In genomic region chr2:218269900-218270720, GRCh38 we compare ENCODE assay signal across 8 cellular contexts. TPM values are rescaled to one million over a fixed set of nuclear protein-coding genes. Genes with fewer than 3 reads are reported as not detected.
DNase-seq lines count a peak whose midpoint lies in the region; ATAC-seq and TF ChIP-seq lines count a peak whose summit lies in the region.

Gene AAMP, minus strand, starts transcription at chr2:218270137. Its CDS starts 51 bp downstream, at chr2:218270086.
Gene PNKD, plus strand, starts transcription at chr2:218270519. Its CDS starts 17 bp downstream, at chr2:218270536.

- H3K27ac ChIP-seq in left ventricle myocardium inferior (replicated peaks): peak within 1 kb of the TSS; percentile 88

- ATAC-seq in HG02885 (IDR thresholded peaks at IDR 0.05; ENCODE audit: poor library complexity, unreplicated experiment): peak; percentile 89
- ATAC-seq in T-helper 17 cell: peak; percentile 93

- peak within 1 kb of the TSS; percentile 95 for H3K4me3 ChIP-seq in left ventricle myocardium inferior

- H3K9me3 ChIP-seq in T-helper 17 cell (ENCODE audit: control insufficient read depth, low read length, poor library complexity, severe bottlenecking) (no peaks in the 10 kb centered on the region), left ventricle myocardium inferior (replicated peaks) (no peaks in the 10 kb centered on the region)

- TF ChIP-seq CTCF in left ventricle myocardium inferior (IDR thresholded peaks at IDR 0.05; ENCODE audit: borderline replicate concordance) (peak; percentile 33), progenitor cell of endocrine pancreas (IDR thresholded peaks at IDR 0.05; ENCODE audit: unreplicated experiment) (no peak)

- peaks cover 45% of the 10 kb centered on the region for H3K4me1 Mint-ChIP-seq in T-helper 17 cell
- peaks cover 19% of the 10 kb centered on the region for H3K4me1 Mint-ChIP-seq in progenitor cell of endocrine pancreas (ENCODE audit: low read depth)

- DNase-seq in NCI-H1694 treated with DMSO at 0.1 percent for 48 hours (lab: John Stamatoyannopoulos, UW) (peak; percentile 99), T-helper 17 cell (peak; percentile 100), amygdala (lab: John Stamatoyannopoulos, UW) (peak; percentile 77 to 100 (median 100)), left ventricle myocardium inferior (peak; percentile 100), progenitor cell of endocrine pancreas (ENCODE audit: low spot score, unreplicated experiment) (peak; percentile 100), ureter (ENCODE audit: low spot score) (peak; percentile 100)

- H3K27me3 ChIP-seq in left ventricle myocardium inferior (ENCODE audit: low read depth): no peaks in the 10 kb centered on the region

- TF ChIP-seq POLR2A in GM15510 (IDR thresholded peaks at IDR 0.05; ENCODE audit: borderline replicate concordance, extremely low read depth, insufficient read length): peak; percentile 54

- H3K27me3 Mint-ChIP-seq in T-helper 17 cell: no peaks in the 10 kb centered on the region
- no peaks in the 10 kb centered on the region for H3K27me3 Mint-ChIP-seq in progenitor cell of endocrine pancreas

- H3K36me3 Mint-ChIP-seq in T-helper 17 cell (ENCODE audit: low read depth) (peaks cover 2% of the 10 kb centered on the region), progenitor cell of endocrine pancreas (ENCODE audit: insufficient read depth) (peaks cover 19% of the 10 kb centered on the region)

- H3K9me3 Mint-ChIP-seq in progenitor cell of endocrine pancreas (ENCODE audit: low read depth): no peaks in the 10 kb centered on the region

- H3K4me1 ChIP-seq in left ventricle myocardium inferior: peaks cover 72% of the 10 kb centered on the region

- intact Hi-C loops in left ventricle myocardium inferior (cut with micrococcal nuclease): no loop called here

- peaks cover 53% of the 10 kb centered on the region for H3K36me3 ChIP-seq in left ventricle myocardium inferior

- H3K4me3 Mint-ChIP-seq in T-helper 17 cell: peak within 1 kb of the TSS; percentile 95
- peak within 1 kb of the TSS; percentile 94 for H3K4me3 Mint-ChIP-seq in progenitor cell of endocrine pancreas (ENCODE audit: low read depth)

- H3K27ac Mint-ChIP-seq in T-helper 17 cell: peak within 1 kb of the TSS; percentile 90
- peak within 1 kb of the TSS; percentile 97 for H3K27ac Mint-ChIP-seq in progenitor cell of endocrine pancreas

RNA-seq across cellular contexts. Expression of gene AAMP, which starts in this region (rescaled TPM):
- total RNA-seq in T-helper 17 cell (10 to 100 TPM; 46.8 to 47.0 TPM), left ventricle myocardium inferior (50.5 TPM), progenitor cell of endocrine pancreas (79.2 and 85.2 TPM in 2 replicates), ureter (82.0 TPM)

RNA-seq across cellular contexts. Expression of gene PNKD, which starts in this region (rescaled TPM):
- total RNA-seq in T-helper 17 cell: 10 to 100 TPM; 21.1 to 31.2 TPM
- total RNA-seq in left ventricle myocardium inferior: 75.4 TPM
- total RNA-seq in progenitor cell of endocrine pancreas: 54.3 and 54.5 TPM in 2 replicates
- total RNA-seq in ureter: 66.2 TPM

Comparison
In these comparisons a context has a peak if more than half of its experiments do, and no peak if none do; other contexts are left out.
1. Peak in every context shown above with its lines: DNase-seq, ATAC-seq, H3K4me3 ChIP-seq and H3K27ac ChIP-seq.